1 cellular context compared by ENCODE assay signal in genomic region chr16:23452572-23453337, GRCh38.
TF ChIP-seq lines count a peak whose summit lies in the region.

TSS of gene COG7 (minus strand) at chr16:23453189. CDS start at chr16:23452994, 195 bp downstream.

TF ChIP-seq in HepG2, 621 proteins besides CTCF, POLR2A, EP300 and RAD21 (continued from another document and continues in another):
- 0 out of 2 replicates have a peak, but pooled peaks have one; percentile 56 for TF ChIP-seq RERE (CRISPR knock-in tag; IDR thresholded peaks at IDR 0.05; ENCODE audit: low read depth)
- TF ChIP-seq ZNF225 (CRISPR knock-in tag; IDR thresholded peaks at IDR 0.05) = peak; percentile 99
- peak; percentile 54; the same call in 1 of the 2 replicates for TF ChIP-seq ZNF484 (CRISPR knock-in tag; IDR thresholded peaks at IDR 0.05; ENCODE audit: borderline replicate concordance, low read depth)
- TF ChIP-seq ZNF747 (CRISPR knock-in tag; IDR thresholded peaks at IDR 0.05; ENCODE audit: borderline replicate concordance) = peak; percentile 95; the same call in 1 of the 2 replicates
- TF ChIP-seq CREM (IDR thresholded peaks at IDR 0.05) = peak; percentile 80
- 0 out of 2 replicates have a peak, but pooled peaks have one; percentile 27 for TF ChIP-seq CREM (CRISPR knock-in tag; IDR thresholded peaks at IDR 0.05)
- TF ChIP-seq ZNF792 (CRISPR knock-in tag; IDR thresholded peaks at IDR 0.05) = peak; percentile 94
- peak; percentile 89; the same call in 1 of the 2 replicates for TF ChIP-seq ZBTB46 (CRISPR knock-in tag; IDR thresholded peaks at IDR 0.05; ENCODE audit: borderline replicate concordance)
- peak; percentile 100 for TF ChIP-seq ARID4A (CRISPR knock-in tag; IDR thresholded peaks at IDR 0.05; ENCODE audit: borderline replicate concordance)
- TF ChIP-seq ZNF264 (CRISPR knock-in tag; IDR thresholded peaks at IDR 0.05) = peak; percentile 94
- TF ChIP-seq LCORL (IDR thresholded peaks at IDR 0.05) = no peak
- peak; percentile 91 for TF ChIP-seq LCORL (CRISPR knock-in tag; IDR thresholded peaks at IDR 0.05)
- TF ChIP-seq MAFF (IDR thresholded peaks at IDR 0.05; ENCODE audit: low read depth, low read length) = no peak
- TF ChIP-seq, protein P1, sequence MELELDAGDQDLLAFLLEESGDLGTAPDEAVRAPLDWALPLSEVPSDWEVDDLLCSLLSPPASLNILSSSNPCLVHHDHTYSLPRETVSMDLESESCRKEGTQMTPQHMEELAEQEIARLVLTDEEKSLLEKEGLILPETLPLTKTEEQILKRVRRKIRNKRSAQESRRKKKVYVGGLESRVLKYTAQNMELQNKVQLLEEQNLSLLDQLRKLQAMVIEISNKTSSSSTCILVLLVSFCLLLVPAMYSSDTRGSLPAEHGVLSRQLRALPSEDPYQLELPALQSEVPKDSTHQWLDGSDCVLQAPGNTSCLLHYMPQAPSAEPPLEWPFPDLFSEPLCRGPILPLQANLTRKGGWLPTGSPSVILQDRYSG (CRISPR knock-in tag; IDR thresholded peaks at IDR 0.05) = peak; percentile 93; the same call in 1 of the 2 replicates
- no peak for TF ChIP-seq KDM1A (CRISPR knock-in tag; IDR thresholded peaks at IDR 0.05)
- peak; percentile 99 for TF ChIP-seq ZNF343 (CRISPR knock-in tag; IDR thresholded peaks at IDR 0.05)
- TF ChIP-seq GRHL1 (CRISPR knock-in tag; conservative IDR thresholded peaks at IDR 0.05) = no peak
- TF ChIP-seq THAP11 (CRISPR knock-in tag; IDR thresholded peaks at IDR 0.05) = peak; percentile 92
- TF ChIP-seq ZNF766 (CRISPR knock-in tag; IDR thresholded peaks at IDR 0.05; ENCODE audit: borderline replicate concordance) = peak; percentile 98
- TF ChIP-seq IRF1 (CRISPR knock-in tag; IDR thresholded peaks at IDR 0.05; ENCODE audit: low read depth) = peak; percentile 86; the same call in 1 of the 2 replicates
- peak; percentile 52; the same call in 1 of the 2 replicates for TF ChIP-seq NFE2 (CRISPR knock-in tag; IDR thresholded peaks at IDR 0.05)
- TF ChIP-seq YEATS2 (CRISPR knock-in tag; IDR thresholded peaks at IDR 0.05; ENCODE audit: borderline replicate concordance) = peak; percentile 98
- 0 out of 2 replicates have a peak, but pooled peaks have one; percentile 73 for TF ChIP-seq ZNF674 (CRISPR knock-in tag; IDR thresholded peaks at IDR 0.05; ENCODE audit: low read depth)
- TF ChIP-seq CENPBD1 (CRISPR knock-in tag; IDR thresholded peaks at IDR 0.05; ENCODE audit: borderline replicate concordance, low read depth) = peak; percentile 52; the same call in 1 of the 2 replicates
- TF ChIP-seq AFF4 (CRISPR knock-in tag; IDR thresholded peaks at IDR 0.05) = peak; percentile 90
- 0 out of 2 replicates have a peak, but pooled peaks have one; percentile 79 for TF ChIP-seq ZNF615 (CRISPR knock-in tag; IDR thresholded peaks at IDR 0.05; ENCODE audit: borderline replicate concordance)
- TF ChIP-seq CENPX (CRISPR knock-in tag; IDR thresholded peaks at IDR 0.05) = no peak
- TF ChIP-seq TCF7L2 (IDR thresholded peaks at IDR 0.05; ENCODE audit: low read depth, low read length) = no peak
- no peak for TF ChIP-seq PHB2 (IDR thresholded peaks at IDR 0.05; ENCODE audit: partially characterized antibody)
- peak; percentile 91 for TF ChIP-seq ZNF317 (CRISPR knock-in tag; IDR thresholded peaks at IDR 0.05)
- TF ChIP-seq MED8 (CRISPR knock-in tag; IDR thresholded peaks at IDR 0.05; ENCODE audit: insufficient replicate concordance) = peak; percentile 23
- no peak; the same call in none of the 2 replicates for TF ChIP-seq ATF3 (CRISPR knock-in tag; IDR thresholded peaks at IDR 0.05)
- TF ChIP-seq ZNF282 (IDR thresholded peaks at IDR 0.05; ENCODE audit: partially characterized antibody) = no peak
